ENCODE assay signal across 9 cellular contexts in the genomic region with DNA sequence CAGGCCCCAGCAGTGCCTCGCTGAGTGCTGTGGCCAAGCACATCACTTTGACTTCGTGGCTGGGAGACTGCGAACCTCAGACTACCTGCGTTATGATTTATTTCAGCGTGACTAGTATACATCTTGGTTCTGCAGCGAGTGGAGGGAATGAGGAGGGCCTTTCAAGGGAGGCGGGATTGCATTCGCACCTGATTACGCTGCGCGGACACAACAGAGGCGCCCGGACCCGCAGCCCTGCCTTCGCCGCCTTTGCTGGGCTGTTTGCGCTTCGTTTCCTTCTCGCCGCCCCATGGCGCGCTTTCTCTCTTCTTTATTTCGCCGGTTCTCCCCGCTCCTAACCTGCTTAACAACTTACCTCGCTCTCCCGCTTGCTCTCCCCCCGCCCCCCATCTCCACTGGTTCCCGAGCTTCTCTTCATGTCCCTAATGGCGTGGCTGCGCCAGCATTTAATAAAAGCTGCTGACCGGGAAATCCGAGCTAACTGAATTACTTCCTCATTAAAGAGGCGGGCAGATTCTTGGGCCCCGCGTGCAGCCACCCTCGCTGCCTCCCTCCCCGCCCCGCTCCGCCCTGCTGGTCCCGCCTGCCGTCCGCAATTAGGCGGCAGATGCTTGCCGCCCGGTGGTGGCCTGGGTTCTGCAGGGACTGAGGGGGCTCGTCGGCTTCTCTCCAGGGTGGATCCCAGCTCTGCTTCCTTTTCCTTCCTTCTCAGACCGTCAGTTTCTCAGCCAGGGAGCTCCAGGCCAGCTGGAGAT.
DNase-seq lines count a peak whose midpoint lies in the region; ATAC-seq and TF ChIP-seq lines count a peak whose summit lies in the region.
"Had no signal": no experiment of that assay in that cellular context is flagged by ENCODE, and none has a peak within 500 bp of the region (broad histone marks: within the 10 kb centered on the region; RNA-seq: fewer than 3 reads in every experiment).

No MANE protein-coding gene starts in this region.

- peak overlapping the region; percentile 75 for H3K4me3 Mint-ChIP-seq in activated naive CD4-positive, alpha-beta T cell treated with anti-CD3 and anti-CD28 coated beads for 36 hours

- no peaks in the 10 kb centered on the region for H3K27me3 ChIP-seq in BE2C

- H3K36me3 Mint-ChIP-seq in activated naive CD4-positive, alpha-beta T cell treated with anti-CD3 and anti-CD28 coated beads for 36 hours (ENCODE audit: low read depth), result no peaks in the 10 kb centered on the region

- intact Hi-C loops in activated naive CD4-positive, alpha-beta T cell treated with anti-CD3 and anti-CD28 coated beads for 36 hours (cut with micrococcal nuclease), result loop anchor here (2.0 to 5.0 kb wide), 2 partner anchors 27 to 180 kb away; no protein-coding TSS in a partner anchor

- peak overlapping the region; percentile 23 for H3K4me3 ChIP-seq in BE2C (ENCODE audit: low read depth, low read length)

- H3K27ac Mint-ChIP-seq in activated naive CD4-positive, alpha-beta T cell treated with anti-CD3 and anti-CD28 coated beads for 36 hours, result no peak overlapping the region

- H3K4me1 ChIP-seq in BE2C, result peaks cover 18% of the 10 kb centered on the region

- peaks cover 24% of the 10 kb centered on the region for H3K27me3 Mint-ChIP-seq in activated naive CD4-positive, alpha-beta T cell treated with anti-CD3 and anti-CD28 coated beads for 36 hours (ENCODE audit: low read depth)

- peaks cover 6% of the 10 kb centered on the region for H3K4me1 Mint-ChIP-seq in activated naive CD4-positive, alpha-beta T cell treated with anti-CD3 and anti-CD28 coated beads for 36 hours (ENCODE audit: low read depth)

- CTCF ChIA-PET in activated naive CD4-positive, alpha-beta T cell treated with anti-CD3 and anti-CD28 coated beads for 36 hours (lab: Charles Lee), result interaction anchor here (0.7 kb wide), 1 partner anchor 16 kb away, joined by 3 read pairs; no protein-coding TSS in a partner anchor

- H3K9me3 ChIP-seq in BE2C, result no peaks in the 10 kb centered on the region

- DNase-seq in BE2C, result peak; percentile 78
- peak; percentile 84 for DNase-seq in NCI-H146 (lab: John Stamatoyannopoulos, UW)
- peak; percentile 52 for DNase-seq in activated naive CD4-positive, alpha-beta T cell treated with anti-CD3 and anti-CD28 coated beads for 36 hours
- peak; percentile 73 for DNase-seq in iPS-NIHi11 (ENCODE audit: low spot score)
- DNase-seq in stimulated activated CD4-positive, alpha-beta T cell treated with anti-CD3 and anti-CD28 coated beads, Interleukin-4, amount 100 ng/mL, for 24 hours, result peak; percentile 7
- no peak for DNase-seq in activated effector memory CD4-positive, alpha-beta T cell treated with Interleukin-2 at 50 U/mL for 16 hours
- DNase-seq: DND-41 had no signal

- ATAC-seq in HG02870 (IDR thresholded peaks at IDR 0.05; ENCODE audit: unreplicated experiment) (no peak), HG02885 (IDR thresholded peaks at IDR 0.05; ENCODE audit: poor library complexity, unreplicated experiment) (no peak)

- TF ChIP-seq CTCF in BE2C (IDR thresholded peaks at IDR 0.05; ENCODE audit: low read depth, low read length), result peak; percentile 23; the same call in 1 of the 2 replicates

- H3K36me3 ChIP-seq in BE2C, result no peaks in the 10 kb centered on the region

- H3K9me3 Mint-ChIP-seq in activated naive CD4-positive, alpha-beta T cell treated with anti-CD3 and anti-CD28 coated beads for 36 hours, result no peaks in the 10 kb centered on the region
